In genomic region chr9:132114102-132114707, GRCh38 we compare ENCODE assay signal across 8 cellular contexts. TPM values are rescaled to one million over a fixed set of nuclear protein-coding genes. Genes with fewer than 3 reads are reported as not detected.
DNase-seq lines count a peak whose midpoint lies in the region; ATAC-seq, FAIRE-seq and TF ChIP-seq lines count a peak whose summit lies in the region.

No MANE protein-coding gene starts in this region.

- H3K9ac ChIP-seq in DND-41 (ENCODE audit: low read depth, low read length) = no peak overlapping the region
- H3K9ac ChIP-seq in keratinocyte (ENCODE audit: control insufficient read depth, extremely low read depth, insufficient read depth, low read length) = no peak overlapping the region

- H3K4me1 ChIP-seq in DND-41 (ENCODE audit: insufficient read depth, low read length) (no peaks in the 10 kb centered on the region), Peyer's patch (no peaks in the 10 kb centered on the region), keratinocyte (ENCODE audit: control insufficient read depth, extremely low read depth, insufficient read depth, low read length) (no peaks in the 10 kb centered on the region)

- no peak for TF ChIP-seq POLR2A in Peyer's patch (IDR thresholded peaks at IDR 0.05)

- H3K27me3 ChIP-seq in DND-41 (ENCODE audit: insufficient read depth, low read length, poor library complexity) (no peaks in the 10 kb centered on the region), Peyer's patch (no peaks in the 10 kb centered on the region), keratinocyte (ENCODE audit: control insufficient read depth, extremely low read depth, insufficient read depth, low read length) (peaks cover 17% of the 10 kb centered on the region)

- H3K27ac ChIP-seq in DND-41 (ENCODE audit: low read length) (no peak overlapping the region), Peyer's patch (no peak overlapping the region), keratinocyte (ENCODE audit: control insufficient read depth, insufficient read depth, low read length) (no peak overlapping the region)

- no peak overlapping the region for H2AFZ ChIP-seq in DND-41 (ENCODE audit: low read depth, low read length)
- no peak overlapping the region for H2AFZ ChIP-seq in keratinocyte (ENCODE audit: control insufficient read depth, low read length)

- H4K20me1 ChIP-seq in DND-41 (ENCODE audit: insufficient read depth, low read length) = no peaks in the 10 kb centered on the region
- H4K20me1 ChIP-seq in keratinocyte (ENCODE audit: control insufficient read depth, extremely low read depth, insufficient read depth, low read length) = no peaks in the 10 kb centered on the region

- H3K9me1 ChIP-seq in keratinocyte (ENCODE audit: control insufficient read depth, extremely low read depth, insufficient read depth, low read length) = no peaks in the 10 kb centered on the region

- in situ Hi-C loops in astrocyte of the spinal cord (cut with HindIII; ENCODE audit: low sequenced_read_pairs) = no loop called here

- H3K36me3 ChIP-seq in DND-41 (ENCODE audit: insufficient read depth, low read length) (no peaks in the 10 kb centered on the region), Peyer's patch (no peaks in the 10 kb centered on the region), keratinocyte (ENCODE audit: control insufficient read depth in 2 of 2, extremely low read depth in 1 of 2, insufficient read depth in 2 of 2, low read length in 2 of 2) (no peaks in the 10 kb centered on the region)

- ATAC-seq in DND-41 (ENCODE audit: insufficient read depth, low read depth) = 0 out of 3 replicates have a peak, but pooled peaks have one; percentile 42
- ATAC-seq in GM18517 (IDR thresholded peaks at IDR 0.05; ENCODE audit: unreplicated experiment) = no peak
- ATAC-seq in HG03457 (IDR thresholded peaks at IDR 0.05; ENCODE audit: unreplicated experiment) = no peak

- H3K4me2 ChIP-seq in DND-41 (ENCODE audit: insufficient read depth, low read length) = no peak overlapping the region
- H3K4me2 ChIP-seq in keratinocyte (ENCODE audit: control insufficient read depth, extremely low read depth, insufficient read depth, low read depth, low read length) = no peak overlapping the region

- no peak for FAIRE-seq in keratinocyte (lab: Jason Lieb, UNC)

- H3K79me2 ChIP-seq in DND-41 (ENCODE audit: insufficient read depth, low read length) (no peaks in the 10 kb centered on the region), keratinocyte (ENCODE audit: control insufficient read depth, insufficient read depth, low read length) (no peaks in the 10 kb centered on the region)

- H3K4me3 ChIP-seq in DND-41 (ENCODE audit: low read depth in 1 of 2, low read length in 2 of 2) (no peak overlapping the region), Peyer's patch (no peak overlapping the region), astrocyte of the spinal cord (ENCODE audit: low read depth, low read length) (no peak overlapping the region), keratinocyte (ENCODE audit: control insufficient read depth in 2 of 3, extremely low read depth in 1 of 3, insufficient read depth in 2 of 3, low read depth in 1 of 3, low read length in 3 of 3) (no peak overlapping the region)

- dilution Hi-C loops in keratinocyte (cut with MboI; ENCODE audit: extremely low pct_ligation_motif_present, low sequenced_read_pairs) = no loop called here

- H3K9me3 ChIP-seq in DND-41 (ENCODE audit: insufficient read depth, low read length, severe bottlenecking) (no peaks in the 10 kb centered on the region), Peyer's patch (no peaks in the 10 kb centered on the region), keratinocyte (ENCODE audit: control insufficient read depth, low read depth, low read length) (no peaks in the 10 kb centered on the region)

- TF ChIP-seq CTCF in DND-41 (IDR thresholded peaks at IDR 0.05; ENCODE audit: borderline replicate concordance, extremely low read depth, low read length, poor library complexity, severe bottlenecking) (no peak), Peyer's patch (IDR thresholded peaks at IDR 0.05) (no peak), astrocyte of the spinal cord (IDR thresholded peaks at IDR 0.05; ENCODE audit: low read depth, low read length) (no peak), keratinocyte (optimal IDR thresholded peaks at IDR 0.05 in 1 of 3, IDR thresholded peaks at IDR 0.05 in 1 of 3, conservative IDR thresholded peaks at IDR 0.05 in 1 of 3; ENCODE audit: extremely low read depth in 1 of 3, insufficient read depth in 2 of 3, low read length in 3 of 3) (no peak)

- peak; percentile 45 for DNase-seq in DND-41
- DNase-seq in Peyer's patch = peak in 2 of 3 donors; percentile 64 to 68
- DNase-seq in astrocyte of the spinal cord (ENCODE audit: low read depth, low spot score) = peak; percentile 65
- peak; percentile 9 for DNase-seq in keratinocyte (ENCODE audit: low read depth, low spot score)
- peak; percentile 28 to 39 for DNase-seq in stimulated activated CD4-positive, alpha-beta T cell treated with anti-CD3 and anti-CD28 coated beads, Interleukin-4, amount 100 ng/mL, for 48 hours (ENCODE audit: low read depth in 2 of 2)
- no peak for DNase-seq in cortex of kidney (lab: John Stamatoyannopoulos, UW)

RNA-seq across cellular contexts. Expression of gene MED27, which starts 34.5 kb away (rescaled TPM):
- 1 to 10 TPM; 4.1 to 6.3 (median 5.7) TPM for total RNA-seq in Peyer's patch
- 33.1 to 44.9 TPM (median 39.0 TPM) in 3 replicates for polyA plus RNA-seq in keratinocyte
- 20.7 TPM for polyA plus RNA-seq in keratinocyte (2011; ENCODE audit: low read depth)
- 34.9 and 42.2 TPM in 2 replicates for polyA plus RNA-seq in keratinocyte (2011; cell fraction: cytosol; rRNA removed)
- 33.7 and 40.1 TPM in 2 replicates for polyA plus RNA-seq in keratinocyte (2011; cell fraction: nucleus; rRNA removed)
- polyA plus RNA-seq in keratinocyte (2012; ENCODE audit: low replicate concordance) = 32.6 and 33.3 TPM in 2 replicates
- 22.6 to 42.0 TPM (median 37.1 TPM) in 3 replicates for polyA minus RNA-seq in keratinocyte
- polyA minus RNA-seq in keratinocyte (2011; cell fraction: cytosol; rRNA and poly(A)+ RNA removed) = 17.5 TPM
- polyA minus RNA-seq in keratinocyte (2011; cell fraction: nucleus; rRNA and poly(A)+ RNA removed) = 14.7 and 25.7 TPM in 2 replicates

RNA-seq across cellular contexts. Expression of gene NTNG2, which starts 47.7 kb away (rescaled TPM):
- 1 to 10 TPM in 2 of 4 donors, under 1 TPM in 2; 0.18 to 9.1 (median 1.0) TPM for total RNA-seq in Peyer's patch
- 0.05 to 0.17 TPM (median 0.06 TPM) in 3 replicates for polyA plus RNA-seq in keratinocyte
- not detected for polyA plus RNA-seq in keratinocyte (2011; ENCODE audit: low read depth)
- polyA plus RNA-seq in keratinocyte (2011; cell fraction: cytosol; rRNA removed) = 0.09 and 0.53 TPM in 2 replicates
- 0.41 and 0.64 TPM in 2 replicates for polyA plus RNA-seq in keratinocyte (2011; cell fraction: nucleus; rRNA removed)
- 0.05 and 0.13 TPM in 2 replicates for polyA plus RNA-seq in keratinocyte (2012; ENCODE audit: low replicate concordance)
- 0.07 to 0.16 TPM (median 0.10 TPM) in 3 replicates for polyA minus RNA-seq in keratinocyte
- not detected for polyA minus RNA-seq in keratinocyte (2011; cell fraction: cytosol; rRNA and poly(A)+ RNA removed)
- polyA minus RNA-seq in keratinocyte (2011; cell fraction: nucleus; rRNA and poly(A)+ RNA removed) = 0.31 and 0.32 TPM in 2 replicates
